ENCODE assay signal across 9 cellular contexts in the genomic region with DNA sequence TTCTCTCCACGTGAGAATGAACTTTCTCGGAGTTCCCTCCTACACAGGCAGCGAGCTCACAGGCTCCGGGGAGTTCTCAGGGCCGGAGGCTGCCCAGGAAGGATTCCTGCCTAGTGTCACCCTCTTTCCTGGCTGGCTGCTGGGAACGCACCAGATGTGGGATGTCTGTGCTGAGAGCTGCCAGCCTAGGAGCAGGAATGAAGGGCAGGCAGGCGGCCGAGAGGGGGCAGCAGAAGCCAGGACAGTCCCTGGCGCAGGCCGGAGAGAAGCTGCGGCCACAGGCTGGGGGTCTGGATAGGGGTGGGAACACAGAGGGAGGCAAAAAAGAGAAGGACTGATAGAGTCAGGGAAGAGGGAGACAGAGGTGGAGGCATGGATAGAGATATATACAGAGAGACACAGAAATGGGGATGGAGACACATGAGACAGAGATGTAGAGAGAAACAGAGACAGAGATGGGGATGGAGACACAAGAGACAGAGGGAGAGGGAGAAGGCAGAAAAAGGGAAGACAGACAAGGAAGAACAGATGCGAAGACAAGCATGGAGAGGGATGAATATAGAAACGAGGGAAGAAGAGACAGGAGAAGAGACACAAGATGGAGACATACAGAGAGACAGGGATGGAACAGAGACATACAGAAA. TPM values are rescaled to one million over a fixed set of nuclear protein-coding genes. Genes with fewer than 3 reads are reported as not detected.
DNase-seq lines count a peak whose midpoint lies in the region; ATAC-seq and TF ChIP-seq lines count a peak whose summit lies in the region.
"Had no signal": no experiment of that assay in that cellular context is flagged by ENCODE, and none has a peak within 500 bp of the region (broad histone marks: within the 10 kb centered on the region; RNA-seq: fewer than 3 reads in every experiment).

No MANE protein-coding gene starts in this region.

- no peak overlapping the region for H3K27ac ChIP-seq in CD4-positive, CD25-positive, alpha-beta regulatory T cell (ENCODE audit: insufficient read depth, low read length, poor library complexity, severe bottlenecking)
- H3K27ac ChIP-seq in PC-3 (ENCODE audit: low read length), result no peak overlapping the region
- no peak overlapping the region for H3K27ac ChIP-seq in right cardiac atrium (ENCODE audit: low read length)
- H3K27ac ChIP-seq: neutrophil had no signal

- no peaks in the 10 kb centered on the region for H3K36me3 Mint-ChIP-seq in CD4-positive, CD25-positive, alpha-beta regulatory T cell

- no peaks in the 10 kb centered on the region for H3K4me1 ChIP-seq in CD4-positive, CD25-positive, alpha-beta regulatory T cell (ENCODE audit: control insufficient read depth, insufficient read depth, low read length, poor library complexity, severe bottlenecking)
- H3K4me1 ChIP-seq in PC-3 (ENCODE audit: insufficient read depth, low read length) (no peaks in the 10 kb centered on the region), right cardiac atrium (ENCODE audit: control insufficient read depth, insufficient read depth, low read length) (no peaks in the 10 kb centered on the region)

- H3K9me3 Mint-ChIP-seq in CD4-positive, CD25-positive, alpha-beta regulatory T cell, result no peaks in the 10 kb centered on the region

- H3K79me2 ChIP-seq in PC-3 (ENCODE audit: low read length), result no peaks in the 10 kb centered on the region

- WGBS in right cardiac atrium, result 10% methylated on average over 13 of the region's 13 CpGs

- H2AFZ ChIP-seq in PC-3 (ENCODE audit: low read length), result no peak overlapping the region

- peak; percentile 49; the same call in 1 of the 2 replicates for TF ChIP-seq CTCF in PC-3 (conservative IDR thresholded peaks at IDR 0.05; ENCODE audit: low read depth, low read length)
- peak; percentile 90 for TF ChIP-seq CTCF in astrocyte of the cerebellum (IDR thresholded peaks at IDR 0.05; ENCODE audit: low read depth, low read length, missing control alignments)
- TF ChIP-seq CTCF in retinal pigment epithelial cell (conservative IDR thresholded peaks at IDR 0.05; ENCODE audit: low read depth, low read length), result peak; percentile 91

- H3K9me2 ChIP-seq in PC-3 (replicated peaks; ENCODE audit: low read length), result no peaks in the 10 kb centered on the region

- peaks cover 0 to 2% (median 0%) of the 10 kb centered on the region in 4 donors for H3K4me1 Mint-ChIP-seq in CD4-positive, CD25-positive, alpha-beta regulatory T cell

- intact Hi-C loops in PC-3 (cut with micrococcal nuclease), result loop anchor here (1.0 kb wide), 2 partner anchors 48 to 111 kb away; no protein-coding TSS in a partner anchor
- intact Hi-C loops in right cardiac atrium (cut with DNase I), result loop anchor here (1.0 to 10.0 kb wide), 7 partner anchors 43 to 216 kb away; no protein-coding TSS in a partner anchor

- in situ Hi-C loops in astrocyte of the cerebellum (cut with HindIII; ENCODE audit: low sequenced_read_pairs), result no loop called here

- H3K27ac Mint-ChIP-seq in CD4-positive, CD25-positive, alpha-beta regulatory T cell, result peak overlapping the region in 1 of 3 donors; percentile 75

- no peak overlapping the region for H3K4me2 ChIP-seq in PC-3 (ENCODE audit: low read length)

- H3K9ac ChIP-seq in PC-3 (ENCODE audit: low read length), result no peak overlapping the region

- POLR2A ChIA-PET in PC-3 (lab: Charles Lee; ENCODE audit: unreplicated experiment), result no interaction called here

- CTCF ChIA-PET in PC-3 (lab: Charles Lee), result interaction anchor here (1.2 kb wide), 1 partner anchor 46 kb away, joined by 8 read pairs; no protein-coding TSS in a partner anchor

- H4K20me1 ChIP-seq in PC-3 (ENCODE audit: low read length), result no peaks in the 10 kb centered on the region

- ATAC-seq in CD4-positive, CD25-positive, alpha-beta regulatory T cell (ENCODE audit: low read depth in 2 of 2), result no peak
- no peak for ATAC-seq in PC-3
- ATAC-seq in right cardiac atrium, result peak; percentile 85 to 90
- ATAC-seq in HG03039 (IDR thresholded peaks at IDR 0.05; ENCODE audit: unreplicated experiment), result no peak
- no peak for ATAC-seq in HG02610 (IDR thresholded peaks at IDR 0.05; ENCODE audit: unreplicated experiment)

- no peaks in the 10 kb centered on the region for H3F3A ChIP-seq in PC-3 (ENCODE audit: low read length, unreplicated experiment)

- no peaks in the 10 kb centered on the region for H3K36me3 ChIP-seq in CD4-positive, CD25-positive, alpha-beta regulatory T cell (ENCODE audit: control insufficient read depth, insufficient read depth, low read length)
- H3K36me3 ChIP-seq in PC-3 (ENCODE audit: low read depth, low read length), result no peaks in the 10 kb centered on the region
- H3K36me3 ChIP-seq: neutrophil had no signal

- DNase-seq in CD4-positive, CD25-positive, alpha-beta regulatory T cell, result peak in 2 of 3 donors; percentile 13
- peak; percentile 56 for DNase-seq in HCEC 1CT
- DNase-seq in PC-3, result no peak
- DNase-seq in astrocyte of the cerebellum (ENCODE audit: low read depth), result peak; percentile 9
- peak; percentile 82 to 95 (median 92) for DNase-seq in right cardiac atrium
- DNase-seq in retinal pigment epithelial cell (ENCODE audit: low read depth), result no peak

- H3K4me3 Mint-ChIP-seq in CD4-positive, CD25-positive, alpha-beta regulatory T cell, result no peak overlapping the region

- H3K27me3 Mint-ChIP-seq in CD4-positive, CD25-positive, alpha-beta regulatory T cell, result peaks cover 22% of the 10 kb centered on the region

- no peaks in the 10 kb centered on the region for H3K9me3 ChIP-seq in CD4-positive, CD25-positive, alpha-beta regulatory T cell (ENCODE audit: control insufficient read depth in 2 of 2, low read length in 2 of 2)
- H3K9me3 ChIP-seq in PC-3 (ENCODE audit: low read length), result no peaks in the 10 kb centered on the region
- no peaks in the 10 kb centered on the region for H3K9me3 ChIP-seq in right cardiac atrium (ENCODE audit: control insufficient read depth, low read length)
- H3K9me3 ChIP-seq: neutrophil had no signal

- H3K4me3 ChIP-seq in CD4-positive, CD25-positive, alpha-beta regulatory T cell (ENCODE audit: low read depth, low read length), result no peak overlapping the region
- H3K4me3 ChIP-seq in PC-3 (ENCODE audit: low read length) (no peak overlapping the region), astrocyte of the cerebellum (ENCODE audit: low read depth, low read length) (no peak overlapping the region), right cardiac atrium (ENCODE audit: low read length) (no peak overlapping the region), retinal pigment epithelial cell (ENCODE audit: low read length) (no peak overlapping the region)

- no TSS peak for BruUV-seq in PC-3 (replicated peaks; lab: Mats Ljungman, UMichigan)

- no peaks in the 10 kb centered on the region for H3K27me3 ChIP-seq in CD4-positive, CD25-positive, alpha-beta regulatory T cell (ENCODE audit: control insufficient read depth, insufficient read depth, low read length)
- H3K27me3 ChIP-seq in PC-3 (ENCODE audit: low read length) (no peaks in the 10 kb centered on the region), right cardiac atrium (ENCODE audit: control insufficient read depth, insufficient read depth) (no peaks in the 10 kb centered on the region)

RNA-seq across cellular contexts. Expression of a gene that starts 25.3 kb away (rescaled TPM):
- 0.37 TPM for total RNA-seq in CD4-positive, CD25-positive, alpha-beta regulatory T cell
- polyA plus RNA-seq in CD4-positive, CD25-positive, alpha-beta regulatory T cell, result under 1 TPM in 1 of 4 donors, not detected in 3; 0.16 TPM
- total RNA-seq in PC-3 (2014; rRNA removed) (1.3 and 2.0 TPM in 2 replicates), right cardiac atrium (1 to 10 TPM in 3 of 4 donors, under 1 TPM in 1; 0.67 to 2.3 (median 1.6) TPM)
- polyA plus RNA-seq in right cardiac atrium, result 3.2 TPM

RNA-seq across cellular contexts. Expression of a gene that starts 41.4 kb away (rescaled TPM):
- not detected for total RNA-seq in CD4-positive, CD25-positive, alpha-beta regulatory T cell
- polyA plus RNA-seq in CD4-positive, CD25-positive, alpha-beta regulatory T cell, result not detected
- total RNA-seq in PC-3 (2014; rRNA removed), result not detected in 2 replicates
- 10 to 100 TPM; 14.9 to 66.4 (median 46.0) TPM for total RNA-seq in right cardiac atrium
- 55.0 TPM for polyA plus RNA-seq in right cardiac atrium

Comparison
In these comparisons a context has a peak if more than half of its experiments do, and no peak if none do; other contexts are left out.
1. ATAC-seq: peak in right cardiac atrium (2 of 2); none in CD4-positive, CD25-positive, alpha-beta regulatory T cell (0 of 2), PC-3 (single experiment), HG03039 (single experiment) and HG02610 (single experiment).
2. DNase-seq: peak in CD4-positive, CD25-positive, alpha-beta regulatory T cell (2 of 3), HCEC 1CT (single experiment), astrocyte of the cerebellum (single experiment) and right cardiac atrium (3 of 3); none in PC-3 (single experiment) and retinal pigment epithelial cell (single experiment).
3. RNA of a gene that starts 41.4 kb away (total RNA-seq): 14.9 to 66.4 TPM in right cardiac atrium; not detected in CD4-positive, CD25-positive, alpha-beta regulatory T cell (single experiment) and not detected in PC-3; every median in the first group is over 10 times any median in the second.
4. Peak in every context shown above with its lines, with median percentiles within 50 percentile points of each other: CTCF ChIP-seq.